8 cellular contexts compared by ENCODE assay signal in genomic region chr21:46285206-46285661, GRCh38. TPM values are rescaled to one million over a fixed set of nuclear protein-coding genes. Genes with fewer than 3 reads are reported as not detected.
DNase-seq lines count a peak whose midpoint lies in the region; ATAC-seq and TF ChIP-seq lines count a peak whose summit lies in the region.

MCM3AP (minus strand) TSS chr21:46285611; CDS start chr21:46285286, 325 bp downstream.

- no peaks in the 10 kb centered on the region for H3K9me3 Mint-ChIP-seq in CD4-positive, alpha-beta T cell
- H3K9me3 Mint-ChIP-seq in natural killer cell treated with Interleukin-12 subunit alpha and Interleukin-12 subunit beta and Interleukin-15 and Interleukin-18, amount 100 ng/mL, for 72 hours, result no peaks in the 10 kb centered on the region

- peaks cover 54% of the 10 kb centered on the region for H3K4me1 Mint-ChIP-seq in CD4-positive, alpha-beta T cell (ENCODE audit: low read depth)
- peaks cover 31 to 48% of the 10 kb centered on the region in 2 donors for H3K4me1 Mint-ChIP-seq in natural killer cell treated with Interleukin-12 subunit alpha and Interleukin-12 subunit beta and Interleukin-15 and Interleukin-18, amount 100 ng/mL, for 72 hours (ENCODE audit: low read depth in 2 of 2)

- H3K4me3 ChIP-seq in Peyer's patch (peak within 1 kb of the TSS; percentile 81 to 100 (median 90)), epithelial cell of esophagus (ENCODE audit: low read length) (peak within 1 kb of the TSS; percentile 81)

- H3K27ac ChIP-seq in CD4-positive, alpha-beta T cell (ENCODE audit: low read depth, low read length), result peak within 1 kb of the TSS; percentile 72
- peak within 1 kb of the TSS; percentile 90 to 100 (median 98) for H3K27ac ChIP-seq in Peyer's patch

- no peaks in the 10 kb centered on the region for H3K9me3 ChIP-seq in CD4-positive, alpha-beta T cell (ENCODE audit: control insufficient read depth, low read length)
- no peaks in the 10 kb centered on the region for H3K9me3 ChIP-seq in Peyer's patch

- no peak for TF ChIP-seq POLR2A in Peyer's patch (IDR thresholded peaks at IDR 0.05)

- peaks cover 57% of the 10 kb centered on the region for H3K36me3 Mint-ChIP-seq in CD4-positive, alpha-beta T cell (ENCODE audit: low read depth)
- H3K36me3 Mint-ChIP-seq in natural killer cell treated with Interleukin-12 subunit alpha and Interleukin-12 subunit beta and Interleukin-15 and Interleukin-18, amount 100 ng/mL, for 72 hours, result peaks cover 11% of the 10 kb centered on the region

- POLR2A ChIA-PET in CD4-positive, alpha-beta T cell (lab: Charles Lee), result interaction anchor here (0.8 to 1.2 kb wide), 4 partner anchors 32 to 350 kb away, joined by 3 to 5 read pairs (median 4); partner anchors contain the start of gene PRMT2

- intact Hi-C loops in CD4-positive, alpha-beta T cell (cut with DNase I, micrococcal nuclease), result loop anchor here (2.0 to 10.0 kb wide), 5 partner anchors 37 to 310 kb away; partner anchors contain the start of genes C21orf58 (in 1 of the 2), LSS (in 1 of the 2) and PCNT (in 1 of the 2)

- ATAC-seq in CD4-positive, alpha-beta T cell (ENCODE audit: poor library complexity), result no peak
- no peak for ATAC-seq in natural killer cell treated with Interleukin-12 subunit alpha and Interleukin-12 subunit beta and Interleukin-15 and Interleukin-18, amount 100 ng/mL, for 72 hours
- ATAC-seq in GM18907 (IDR thresholded peaks at IDR 0.05; ENCODE audit: unreplicated experiment) (no peak), GM18502 (IDR thresholded peaks at IDR 0.05; ENCODE audit: poor library complexity, unreplicated experiment) (no peak)

- peaks cover 0 to 37% (median 0%) of the 10 kb centered on the region in 3 donors for H3K36me3 ChIP-seq in Peyer's patch

- H3K27me3 Mint-ChIP-seq in CD4-positive, alpha-beta T cell, result no peaks in the 10 kb centered on the region
- no peaks in the 10 kb centered on the region for H3K27me3 Mint-ChIP-seq in natural killer cell treated with Interleukin-12 subunit alpha and Interleukin-12 subunit beta and Interleukin-15 and Interleukin-18, amount 100 ng/mL, for 72 hours

- no peaks in the 10 kb centered on the region for H3K27me3 ChIP-seq in CD4-positive, alpha-beta T cell (ENCODE audit: control insufficient read depth, insufficient read depth, low read length)
- H3K27me3 ChIP-seq in Peyer's patch, result no peaks in the 10 kb centered on the region

- CTCF ChIA-PET in CD4-positive, alpha-beta T cell (lab: Charles Lee), result interaction anchor here (1.1 to 2.0 kb wide), 3 partner anchors 40 to 142 kb away, joined by 3 to 6 read pairs (median 3); a partner anchor contains a TSS

- H3K27ac Mint-ChIP-seq in CD4-positive, alpha-beta T cell, result peak within 1 kb of the TSS; percentile 86
- H3K27ac Mint-ChIP-seq in natural killer cell treated with Interleukin-12 subunit alpha and Interleukin-12 subunit beta and Interleukin-15 and Interleukin-18, amount 100 ng/mL, for 72 hours, result peak within 1 kb of the TSS; percentile 91

- H3K4me1 ChIP-seq in Peyer's patch, result peaks cover 0 to 41% (median 13%) of the 10 kb centered on the region in 4 donors

- DNase-seq in CD4-positive, alpha-beta T cell, result no peak
- DNase-seq in Peyer's patch (no peak), epithelial cell of esophagus (ENCODE audit: low read depth) (no peak), foreskin melanocyte (no peak), NCI-H1694 (lab: John Stamatoyannopoulos, UW) (no peak)
- no peak for DNase-seq in natural killer cell treated with Interleukin-12 subunit alpha and Interleukin-12 subunit beta and Interleukin-15 and Interleukin-18, amount 100 ng/mL, for 72 hours (ENCODE audit: low spot score)

- H3K4me3 Mint-ChIP-seq in CD4-positive, alpha-beta T cell, result peak within 1 kb of the TSS; percentile 98
- H3K4me3 Mint-ChIP-seq in natural killer cell treated with Interleukin-12 subunit alpha and Interleukin-12 subunit beta and Interleukin-15 and Interleukin-18, amount 100 ng/mL, for 72 hours, result peak within 1 kb of the TSS; percentile 97

- no peak for TF ChIP-seq CTCF in CD4-positive, alpha-beta T cell (IDR thresholded peaks at IDR 0.05)
- TF ChIP-seq CTCF in Peyer's patch (IDR thresholded peaks at IDR 0.05) (no peak), epithelial cell of esophagus (IDR thresholded peaks at IDR 0.05; ENCODE audit: insufficient read depth, low read depth, low read length, missing control alignments) (no peak)

RNA-seq across cellular contexts. Expression of gene MCM3AP, which starts in this region (rescaled TPM):
- total RNA-seq in CD4-positive, alpha-beta T cell, result 10 to 100 TPM; 94.3 to 96.5 TPM
- 100 to 1,000 TPM in 3 of 4 donors, 10 to 100 TPM in 1; 96.7 to 178 (median 148) TPM for total RNA-seq in Peyer's patch
- 100 to 1,000 TPM; 161 to 193 TPM for total RNA-seq in natural killer cell treated with Interleukin-12 subunit alpha and Interleukin-12 subunit beta and Interleukin-15 and Interleukin-18, amount 100 ng/mL, for 72 hours
